ENCODE assay signal across 19 cellular contexts in the genomic region with DNA sequence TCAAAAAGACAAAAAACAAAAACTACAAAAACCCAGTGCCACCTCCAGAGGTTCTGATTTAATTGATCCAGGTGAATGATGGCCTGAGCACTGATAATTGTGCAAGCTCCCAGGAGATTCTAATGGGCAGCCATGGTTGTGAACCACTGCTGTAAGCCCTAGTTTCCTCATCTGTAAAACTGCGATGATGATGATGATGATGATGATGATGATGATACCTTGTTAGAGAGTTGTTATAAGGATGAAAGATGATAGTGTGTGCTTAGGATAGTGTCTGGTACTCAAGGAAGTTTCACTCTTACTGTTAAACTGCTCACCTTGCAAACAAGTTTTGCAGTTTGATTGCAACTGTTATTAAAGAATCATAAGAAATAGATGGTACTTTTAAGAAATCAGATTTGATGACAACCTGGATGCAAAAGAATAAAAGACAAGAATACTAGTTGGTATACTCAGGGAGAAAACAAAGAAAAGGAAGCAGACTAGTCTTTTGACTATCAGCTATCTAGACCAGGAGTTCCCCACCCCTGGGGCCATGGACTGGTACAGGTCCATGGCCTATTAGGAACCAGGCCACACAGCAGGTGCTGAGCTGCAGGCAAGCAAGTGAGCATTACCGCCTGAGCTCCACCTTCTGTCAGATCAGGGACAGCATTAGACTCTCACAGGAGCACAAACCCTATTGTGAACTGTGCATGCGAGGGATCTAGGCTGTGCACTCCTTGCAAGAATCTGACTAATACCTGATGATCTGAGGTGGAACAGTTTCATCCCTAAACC.
DNase-seq lines count a peak whose midpoint lies in the region; ATAC-seq and TF ChIP-seq lines count a peak whose summit lies in the region.
"Had no signal": no experiment of that assay in that cellular context is flagged by ENCODE, and none has a peak within 500 bp of the region (broad histone marks: within the 10 kb centered on the region; RNA-seq: fewer than 3 reads in every experiment).

No MANE protein-coding gene starts in this region.

- POLR2A ChIA-PET in WTC11 (lab: Charles Lee): no interaction called here

- TF ChIP-seq CTCF in BE2C (IDR thresholded peaks at IDR 0.05; ENCODE audit: low read depth, low read length): no peak
- TF ChIP-seq CTCF in GM12865 (IDR thresholded peaks at IDR 0.05; ENCODE audit: insufficient read depth, low read depth, low read length, missing control alignments): no peak
- no peak for TF ChIP-seq CTCF in WTC11 (IDR thresholded peaks at IDR 0.05)

- H3K4me1 ChIP-seq in BE2C: no peaks in the 10 kb centered on the region
- H3K4me1 ChIP-seq: A549 had no signal

- H3K9me3 ChIP-seq in BE2C: no peaks in the 10 kb centered on the region
- H3K9me3 ChIP-seq: A549 had no signal

- peak overlapping the region; percentile 24; the same call in 1 of the 2 replicates for H3K4me3 Mint-ChIP-seq in WTC11
- no peak overlapping the region for H3K4me3 Mint-ChIP-seq in activated naive CD4-positive, alpha-beta T cell treated with anti-CD3 and anti-CD28 coated beads for 36 hours
- H3K4me3 Mint-ChIP-seq: B cell had no signal

- H3K27me3 ChIP-seq in BE2C: no peaks in the 10 kb centered on the region

- H3K36me3 ChIP-seq in BE2C: no peaks in the 10 kb centered on the region

- no peaks in the 10 kb centered on the region for H3K27me3 Mint-ChIP-seq in WTC11 (ENCODE audit: low read depth)
- no peaks in the 10 kb centered on the region for H3K27me3 Mint-ChIP-seq in activated naive CD4-positive, alpha-beta T cell treated with anti-CD3 and anti-CD28 coated beads for 36 hours (ENCODE audit: low read depth)
- H3K27me3 Mint-ChIP-seq: B cell had no signal

- H3K4me1 Mint-ChIP-seq in WTC11: peaks cover 38% of the 10 kb centered on the region
- H3K4me1 Mint-ChIP-seq in activated naive CD4-positive, alpha-beta T cell treated with anti-CD3 and anti-CD28 coated beads for 36 hours (ENCODE audit: low read depth): no peaks in the 10 kb centered on the region
- H3K4me1 Mint-ChIP-seq: B cell had no signal

- peak overlapping the region; percentile 40 for H3K27ac Mint-ChIP-seq in WTC11
- H3K27ac Mint-ChIP-seq in activated naive CD4-positive, alpha-beta T cell treated with anti-CD3 and anti-CD28 coated beads for 36 hours: no peak overlapping the region
- H3K27ac Mint-ChIP-seq: B cell had no signal

- DNase-seq in BE2C: peak; percentile 19
- DNase-seq in GM12865 (ENCODE audit: low read depth): peak; percentile 37
- DNase-seq in WTC11 (ENCODE audit: low spot score): peak; percentile 21
- peak; percentile 64 for DNase-seq in islet precursor cell
- DNase-seq in activated effector memory CD4-positive, alpha-beta T cell treated with Interleukin-2 at 50 U/mL for 16 hours: no peak
- DNase-seq in activated naive CD4-positive, alpha-beta T cell treated with anti-CD3 and anti-CD28 coated beads for 36 hours: no peak
- DNase-seq: DMS79 treated with DMSO at 0.1 percent for 48 hours, GM23248, Kasumi-1, NCI-H1417, NCI-H1694 treated with DMSO at 0.1 percent for 48 hours, NCI-H2107, NCI-H2227 treated with DMSO at 0.1 percent for 48 hours, NCI-H510A, Right ventricle myocardium superior had no signal

- CTCF ChIA-PET in WTC11 (lab: Charles Lee): interaction anchor here (1.1 to 1.4 kb wide), 2 partner anchors 196 to 197 kb away, joined by 5 to 7 read pairs; no protein-coding TSS in a partner anchor
- CTCF ChIA-PET in activated naive CD4-positive, alpha-beta T cell treated with anti-CD3 and anti-CD28 coated beads for 36 hours (lab: Charles Lee): no interaction called here

- H3K4me3 ChIP-seq in BE2C (ENCODE audit: low read depth, low read length) (no peak overlapping the region), GM12865 (ENCODE audit: low read depth, low read length) (no peak overlapping the region)
- H3K4me3 ChIP-seq: A549, GM23248 had no signal

- peak; percentile 68 for ATAC-seq in WTC11
- no peak for ATAC-seq in HG03520 (IDR thresholded peaks at IDR 0.05; ENCODE audit: unreplicated experiment)
- ATAC-seq: A549, HCT116 had no signal

- intact Hi-C loops in activated naive CD4-positive, alpha-beta T cell treated with anti-CD3 and anti-CD28 coated beads for 36 hours (cut with micrococcal nuclease): no loop called here

- H3K9me3 Mint-ChIP-seq in WTC11: 0 out of 2 replicates have a peak, but pooled peaks cover 1% of the 10 kb centered on the region
- H3K9me3 Mint-ChIP-seq in activated naive CD4-positive, alpha-beta T cell treated with anti-CD3 and anti-CD28 coated beads for 36 hours: peaks cover 1% of the 10 kb centered on the region

- H3K36me3 Mint-ChIP-seq in WTC11: no peaks in the 10 kb centered on the region
- H3K36me3 Mint-ChIP-seq in activated naive CD4-positive, alpha-beta T cell treated with anti-CD3 and anti-CD28 coated beads for 36 hours (ENCODE audit: low read depth): no peaks in the 10 kb centered on the region

TF ChIP-seq in WTC11, 78 proteins besides CTCF, POLR2A, EP300 and RAD21:
- no peak for TF ChIP-seq ZNF232 (CRISPR knock-in tag; IDR thresholded peaks at IDR 0.05)
- TF ChIP-seq NR1H2 (CRISPR knock-in tag; IDR thresholded peaks at IDR 0.05): no peak
- TF ChIP-seq KAT7 (CRISPR knock-in tag; IDR thresholded peaks at IDR 0.05; ENCODE audit: borderline replicate concordance): no peak
- TF ChIP-seq STAT6 (CRISPR knock-in tag; conservative IDR thresholded peaks at IDR 0.05; ENCODE audit: low read depth): no peak
- TF ChIP-seq, protein P1, sequence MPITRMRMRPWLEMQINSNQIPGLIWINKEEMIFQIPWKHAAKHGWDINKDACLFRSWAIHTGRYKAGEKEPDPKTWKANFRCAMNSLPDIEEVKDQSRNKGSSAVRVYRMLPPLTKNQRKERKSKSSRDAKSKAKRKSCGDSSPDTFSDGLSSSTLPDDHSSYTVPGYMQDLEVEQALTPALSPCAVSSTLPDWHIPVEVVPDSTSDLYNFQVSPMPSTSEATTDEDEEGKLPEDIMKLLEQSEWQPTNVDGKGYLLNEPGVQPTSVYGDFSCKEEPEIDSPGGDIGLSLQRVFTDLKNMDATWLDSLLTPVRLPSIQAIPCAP (CRISPR knock-in tag; IDR thresholded peaks at IDR 0.05): no peak
- TF ChIP-seq ERG (CRISPR knock-in tag; IDR thresholded peaks at IDR 0.05): no peak
- TF ChIP-seq ZBTB43 (CRISPR knock-in tag; IDR thresholded peaks at IDR 0.05): no peak
- TF ChIP-seq, protein P2, sequence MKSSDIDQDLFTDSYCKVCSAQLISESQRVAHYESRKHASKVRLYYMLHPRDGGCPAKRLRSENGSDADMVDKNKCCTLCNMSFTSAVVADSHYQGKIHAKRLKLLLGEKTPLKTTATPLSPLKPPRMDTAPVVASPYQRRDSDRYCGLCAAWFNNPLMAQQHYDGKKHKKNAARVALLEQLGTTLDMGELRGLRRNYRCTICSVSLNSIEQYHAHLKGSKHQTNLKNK (CRISPR knock-in tag; IDR thresholded peaks at IDR 0.05): no peak
- TF ChIP-seq ZBTB21 (CRISPR knock-in tag; IDR thresholded peaks at IDR 0.05; ENCODE audit: borderline replicate concordance): no peak
- TF ChIP-seq TEAD1 (CRISPR knock-in tag; IDR thresholded peaks at IDR 0.05): no peak
- no peak for TF ChIP-seq NR3C1 (CRISPR knock-in tag; conservative IDR thresholded peaks at IDR 0.05; ENCODE audit: low read depth)

Comparison
In these comparisons a context has a peak if more than half of its experiments do, and no peak if none do; other contexts are left out.
1. DNase-seq: peak in BE2C (single experiment), GM12865 (single experiment), WTC11 (single experiment) and islet precursor cell (single experiment); none in activated effector memory CD4-positive, alpha-beta T cell treated with Interleukin-2 at 50 U/mL for 16 hours (single experiment) and activated naive CD4-positive, alpha-beta T cell treated with anti-CD3 and anti-CD28 coated beads for 36 hours (single experiment).